ENCODE assay signal across 8 cellular contexts in the genomic region with DNA sequence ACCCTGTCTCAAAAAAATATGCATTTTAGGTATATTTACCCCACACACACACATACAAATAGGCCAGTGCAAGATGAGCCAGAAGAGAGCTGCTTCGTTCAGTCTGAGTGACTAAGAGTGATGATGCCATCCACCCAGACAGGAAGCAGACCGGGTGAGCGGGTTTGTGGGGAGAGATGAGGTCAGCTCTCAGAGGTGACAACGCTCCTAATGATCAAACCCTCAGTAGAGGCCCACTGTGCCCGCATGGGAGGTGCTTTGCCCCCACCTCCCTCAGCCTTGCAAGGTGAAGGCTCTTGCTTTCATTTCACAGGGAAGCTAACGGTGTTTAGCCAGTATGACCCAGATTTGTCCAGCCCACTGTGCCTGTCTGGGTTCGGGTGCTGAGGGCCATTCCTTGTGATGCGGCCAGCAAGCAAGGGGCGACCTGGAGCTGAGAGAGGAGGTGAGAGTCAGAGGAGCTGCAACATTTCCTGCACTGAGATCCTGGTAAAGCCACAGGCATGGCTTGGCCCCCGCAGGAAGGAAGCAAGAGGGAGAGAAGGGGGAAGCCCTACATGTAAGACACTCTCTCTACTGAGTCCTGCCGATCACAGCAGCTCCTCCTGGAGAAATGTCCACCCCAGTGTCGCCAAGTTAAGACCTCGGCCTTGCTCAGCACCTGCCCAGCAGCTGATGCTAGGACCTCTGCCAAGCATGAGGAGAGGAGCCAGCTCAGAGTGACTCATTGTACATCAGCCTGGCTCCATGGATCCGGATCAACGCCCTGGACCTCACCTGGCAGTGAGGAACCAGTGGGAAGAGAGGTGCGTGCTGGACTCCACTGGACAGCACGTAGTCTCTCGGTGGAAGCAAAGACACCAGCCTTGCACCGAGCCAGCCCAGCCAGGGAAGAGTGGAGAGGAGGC. TPM values are rescaled to one million over a fixed set of nuclear protein-coding genes. Genes with fewer than 3 reads are reported as not detected.
DNase-seq lines count a peak whose midpoint lies in the region; ATAC-seq and TF ChIP-seq lines count a peak whose summit lies in the region.

No MANE protein-coding gene starts in this region.

- DNase-seq in GF-D8 (lab: John Stamatoyannopoulos, UW) (peak; percentile 80), H4 (ENCODE audit: low spot score) (peak; percentile 80), myocyte (ENCODE audit: low read depth) (peak; percentile 85), cerebellar nuclear complex (lab: John Stamatoyannopoulos, UW) (no peak)
- DNase-seq in central memory CD8-positive, alpha-beta T cell (ENCODE audit: low spot score in 2 of 2): peak; percentile 72 to 91

- no peaks in the 10 kb centered on the region for H3K36me3 ChIP-seq in Loucy (ENCODE audit: insufficient read depth, low read length)

- peak overlapping the region; percentile 74 for H3K9ac ChIP-seq in Loucy (ENCODE audit: low read depth, low read length, poor library complexity, severe bottlenecking)

- peaks cover 36% of the 10 kb centered on the region for H3K4me1 Mint-ChIP-seq in central memory CD8-positive, alpha-beta T cell
- peaks cover 47% of the 10 kb centered on the region for H3K4me1 Mint-ChIP-seq in stimulated activated naive CD8-positive, alpha-beta T cell treated with anti-CD3 and anti-CD28 coated beads, Interleukin-15, Interleukin-2, amounts not matched to agents 100 ng/mL and 50 ng/mL, for 24 hours (ENCODE audit: low read depth)

- peak overlapping the region; percentile 82 for H2AFZ ChIP-seq in Loucy (ENCODE audit: low read length)

- peaks cover 25% of the 10 kb centered on the region for H3K4me1 ChIP-seq in Loucy (ENCODE audit: insufficient read depth, low read length, poor library complexity, severe bottlenecking)

- H3K4me3 Mint-ChIP-seq in central memory CD8-positive, alpha-beta T cell: peak overlapping the region; percentile 84
- peak overlapping the region; percentile 80 for H3K4me3 Mint-ChIP-seq in stimulated activated naive CD8-positive, alpha-beta T cell treated with anti-CD3 and anti-CD28 coated beads, Interleukin-15, Interleukin-2, amounts not matched to agents 100 ng/mL and 50 ng/mL, for 24 hours

- H3K9me3 ChIP-seq in Loucy (ENCODE audit: insufficient read depth, low read depth, low read length): no peaks in the 10 kb centered on the region

- no peaks in the 10 kb centered on the region for H3K9me2 ChIP-seq in Loucy (replicated peaks; ENCODE audit: low read depth, low read length)

- no peaks in the 10 kb centered on the region for H3K27me3 Mint-ChIP-seq in central memory CD8-positive, alpha-beta T cell
- no peaks in the 10 kb centered on the region for H3K27me3 Mint-ChIP-seq in stimulated activated naive CD8-positive, alpha-beta T cell treated with anti-CD3 and anti-CD28 coated beads, Interleukin-15, Interleukin-2, amounts not matched to agents 100 ng/mL and 50 ng/mL, for 24 hours

- H3K4me2 ChIP-seq in Loucy (ENCODE audit: low read depth, low read length, poor library complexity, severe bottlenecking): peak overlapping the region; percentile 86

- peak; percentile 100 for ATAC-seq in activated CD4-positive, CD25-positive, alpha-beta regulatory T cell treated with anti-CD3 and anti-CD28 coated beads, Interleukin-2, amount 50 U/mL, for 24 hours
- ATAC-seq in central memory CD8-positive, alpha-beta T cell (replicated peaks; ENCODE audit: extremely low read depth, poor library complexity, severe bottlenecking): peak; percentile 97

- H3F3A ChIP-seq in Loucy (ENCODE audit: low read depth): no peaks in the 10 kb centered on the region

- H3K27ac Mint-ChIP-seq in central memory CD8-positive, alpha-beta T cell (ENCODE audit: low read depth): peak overlapping the region; percentile 99
- H3K27ac Mint-ChIP-seq in stimulated activated naive CD8-positive, alpha-beta T cell treated with anti-CD3 and anti-CD28 coated beads, Interleukin-15, Interleukin-2, amounts not matched to agents 100 ng/mL and 50 ng/mL, for 24 hours: peak overlapping the region; percentile 95

- H4K20me1 ChIP-seq in Loucy (ENCODE audit: insufficient read depth, low read length, poor library complexity, severe bottlenecking): no peaks in the 10 kb centered on the region

- peak overlapping the region; percentile 69 for H3K4me3 ChIP-seq in Loucy (ENCODE audit: low read length, poor library complexity, severe bottlenecking)

- H3K27me3 ChIP-seq in Loucy (ENCODE audit: insufficient read depth, low read length, poor library complexity, severe bottlenecking): no peaks in the 10 kb centered on the region

- TF ChIP-seq CTCF in Loucy (conservative IDR thresholded peaks at IDR 0.05; ENCODE audit: low read length): no peak

- no peaks in the 10 kb centered on the region for H3K9me3 Mint-ChIP-seq in central memory CD8-positive, alpha-beta T cell
- H3K9me3 Mint-ChIP-seq in stimulated activated naive CD8-positive, alpha-beta T cell treated with anti-CD3 and anti-CD28 coated beads, Interleukin-15, Interleukin-2, amounts not matched to agents 100 ng/mL and 50 ng/mL, for 24 hours: no peaks in the 10 kb centered on the region

- H3K79me2 ChIP-seq in Loucy (ENCODE audit: insufficient read depth, low read length): no peaks in the 10 kb centered on the region

- peaks cover 17% of the 10 kb centered on the region for H3K36me3 Mint-ChIP-seq in central memory CD8-positive, alpha-beta T cell (ENCODE audit: insufficient read depth)
- H3K36me3 Mint-ChIP-seq in stimulated activated naive CD8-positive, alpha-beta T cell treated with anti-CD3 and anti-CD28 coated beads, Interleukin-15, Interleukin-2, amounts not matched to agents 100 ng/mL and 50 ng/mL, for 24 hours (ENCODE audit: low read depth): no peaks in the 10 kb centered on the region

RNA-seq across cellular contexts. Expression of gene NIFK, which starts 37.0 kb away (rescaled TPM):
- 53.6 and 65.0 TPM in 2 replicates for total RNA-seq in H4 (2014; rRNA removed; shearing (Covaris generic))
- total RNA-seq in myocyte: 55.0 and 69.4 TPM in 2 replicates
- polyA plus RNA-seq in myocyte (2012): 22.6 TPM

RNA-seq across cellular contexts. Expression of gene CLASP1, which starts 50.4 kb away (rescaled TPM):
- 29.2 and 33.6 TPM in 2 replicates for total RNA-seq in H4 (2014; rRNA removed; shearing (Covaris generic))
- 42.4 and 43.9 TPM in 2 replicates for total RNA-seq in myocyte
- polyA plus RNA-seq in myocyte (2012): 21.5 TPM

RNA-seq across cellular contexts. Expression of gene TSN, which starts 55.8 kb away (rescaled TPM):
- total RNA-seq in H4 (2014; rRNA removed; shearing (Covaris generic)): 37.9 and 58.5 TPM in 2 replicates
- total RNA-seq in myocyte: 46.4 and 47.2 TPM in 2 replicates
- 36.6 TPM for polyA plus RNA-seq in myocyte (2012)

Comparison
In these comparisons a context has a peak if more than half of its experiments do, and no peak if none do; other contexts are left out.
1. DNase-seq: peak in GF-D8 (single experiment), H4 (single experiment), central memory CD8-positive, alpha-beta T cell (2 of 2) and myocyte (single experiment); none in cerebellar nuclear complex (0 of 2).